Comparison of ENCODE assay signal across 20 cellular contexts in the genomic region with DNA sequence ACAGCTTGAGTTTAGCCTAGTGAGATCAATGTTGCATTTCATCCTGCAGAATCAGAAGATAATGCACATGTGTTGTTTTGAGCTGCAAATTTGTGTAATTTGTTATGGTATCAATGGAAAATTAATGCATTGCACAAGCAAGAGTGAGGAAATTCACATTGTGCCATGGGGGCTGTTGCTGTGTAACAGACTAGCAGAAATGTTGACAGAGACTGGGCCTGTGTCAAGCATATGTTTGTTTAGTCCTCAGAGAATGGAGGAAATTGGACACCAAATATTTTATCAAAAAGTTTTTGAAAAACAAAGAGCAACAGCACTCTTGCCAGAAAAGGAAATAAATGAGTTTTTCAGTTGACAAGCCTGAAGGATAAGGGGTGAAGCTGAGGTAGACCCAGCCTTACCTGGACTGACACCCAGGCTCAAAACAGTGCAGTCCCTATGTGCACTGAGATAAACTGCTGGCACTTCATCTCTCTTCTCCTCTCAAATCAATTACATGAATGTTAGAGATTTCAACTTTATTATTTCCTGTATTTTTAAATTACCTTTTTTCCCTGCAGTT.
"Had no signal": no experiment of that assay in that cellular context is flagged by ENCODE, and none has a peak within 500 bp of the region (broad histone marks: within the 10 kb centered on the region; RNA-seq: fewer than 3 reads in every experiment).

No MANE protein-coding gene starts in this region.

- H3K27ac ChIP-seq: brain microvascular endothelial cell, colonic mucosa, spleen, thoracic aorta, upper lobe of right lung had no signal

- H3K27me3 ChIP-seq: brain microvascular endothelial cell, colonic mucosa, spleen, upper lobe of right lung had no signal

- H3K4me3 ChIP-seq: colonic mucosa, lung, spleen, thoracic aorta, upper lobe of right lung had no signal

- H3K36me3 ChIP-seq: brain microvascular endothelial cell, colonic mucosa, spleen, thoracic aorta, upper lobe of right lung had no signal

- H3K4me1 ChIP-seq: colonic mucosa, spleen, upper lobe of right lung had no signal

- H3K9me3 ChIP-seq: colonic mucosa, thoracic aorta, upper lobe of right lung had no signal

- ATAC-seq: activated CD4-positive, CD25-positive, alpha-beta regulatory T cell treated with anti-CD3 and anti-CD28 coated beads, Interleukin-2, amount 50 U/mL, for 24 hours; activated CD8-positive, alpha-beta T cell treated with anti-CD3 and anti-CD28 coated beads, Interleukin-2, amount 10 ng/mL, durations not matched to agents 7 days and 5 days; activated naive CD8-positive, alpha-beta T cell treated with anti-CD3 and anti-CD28 coated beads, Interleukin-2, amount 50 U/mL, for 24 hours; left lobe of liver; natural killer cell; stimulated activated memory B cell treated with anti-CD40 and anti-IgM and Interleukin-4, amounts not matched to agents 10 μg/mL and 1 μg/mL and 100 μg/mL, for 72 hours; upper lobe of right lung had no signal

- DNase-seq: activated CD4-positive, alpha-beta T cell treated with anti-CD3 and anti-CD28 coated beads, Interleukin-2, amount 10 ng/mL, durations not matched to agents 7 days and 5 days; activated CD8-positive, alpha-beta T cell treated with anti-CD3 and anti-CD28 coated beads, Interleukin-2, amount 10 ng/mL, durations not matched to agents 7 days and 5 days; activated naive CD4-positive, alpha-beta T cell treated with anti-CD3 and anti-CD28 coated beads, Interleukin-2, amount 10 ng/mL, durations not matched to agents 7 days and 5 days; activated naive CD8-positive, alpha-beta T cell treated with anti-CD3 and anti-CD28 coated beads, Interleukin-2, amount 50 U/mL, for 24 hours; activated T-cell treated with anti-CD3 and anti-CD28 coated beads, Interleukin-2, amount 50 U/mL, for 24 hours; anterior cingulate cortex; brain microvascular endothelial cell; central memory CD4-positive, alpha-beta T cell; colonic mucosa; head of caudate nucleus; kidney; natural killer cell; spleen; stimulated activated CD4-positive, alpha-beta T cell treated with anti-CD3 and anti-CD28 coated beads, Interleukin-4, amount 100 ng/mL, for 4 hours; upper lobe of right lung had no signal
